In genomic region chr11:72658989-72659640, GRCh38 we compare ENCODE assay signal across 24 cellular contexts. TPM values are rescaled to one million over a fixed set of nuclear protein-coding genes. Genes with fewer than 3 reads are reported as not detected.
A peak's percentile ranks its signal among the peaks of the same experiment; 100 is the strongest.
DNase-seq lines count a peak whose midpoint lies in the region; ATAC-seq, FAIRE-seq and TF ChIP-seq lines count a peak whose summit lies in the region.
"Had no signal": no experiment of that assay in that cellular context is flagged by ENCODE, and none has a peak within 500 bp of the region (broad histone marks: within the 10 kb centered on the region; RNA-seq: fewer than 3 reads in every experiment).

No MANE protein-coding gene starts in this region.

- TF ChIP-seq CTCF in K562 (IDR thresholded peaks at IDR 0.05 in 2 of 3, conservative IDR thresholded peaks at IDR 0.05 in 1 of 3; ENCODE audit: insufficient read depth in 2 of 3, low read depth in 1 of 3, low read length in 3 of 3): no peak

- H2BK15ac ChIP-seq in neuronal stem cell (ENCODE audit: low read length): no peak overlapping the region

- no TSS peak for BruUV-seq in K562 (replicated peaks; lab: Mats Ljungman, UMichigan)

- H3K14ac ChIP-seq in neuronal stem cell (ENCODE audit: low read length): no peak overlapping the region

- no peak overlapping the region for H2BK12ac ChIP-seq in neuronal stem cell (ENCODE audit: low read length)

- TF ChIP-seq RAD21 in K562 (CRISPR knock-in tag; conservative IDR thresholded peaks at IDR 0.05 in 1 of 2, IDR thresholded peaks at IDR 0.05 in 1 of 2): no peak

- POLR2A ChIA-PET in K562 (lab: Yijun Ruan, JAX): interaction anchor here (0.8 kb wide), 1 partner anchor 9 kb away, joined by 3 read pairs; no protein-coding TSS in a partner anchor

- TF ChIP-seq POLR2A in K562 (conservative IDR thresholded peaks at IDR 0.05): no peak

- H2BK5ac ChIP-seq in neuronal stem cell (ENCODE audit: low read length): no peak overlapping the region

- H4K20me1 ChIP-seq in K562 (replicated peaks; ENCODE audit: control insufficient read depth, insufficient read depth, low read length): peaks cover 11% of the 10 kb centered on the region
- H4K20me1 ChIP-seq: BLaER1 had no signal

- H3K79me2 ChIP-seq in K562 (ENCODE audit: control insufficient read depth, insufficient read depth, low read length): no peaks in the 10 kb centered on the region

- no peak overlapping the region for H2AK5ac ChIP-seq in neuronal stem cell (ENCODE audit: low read depth, low read length)

- no peak overlapping the region for H4K91ac ChIP-seq in neuronal stem cell (ENCODE audit: low read depth, low read length, poor library complexity)

- H3K4me3 ChIP-seq in K562 (no peak overlapping the region), neuronal stem cell (ENCODE audit: low read length in 2 of 2) (no peak overlapping the region)
- H3K4me3 ChIP-seq: BLaER1 had no signal

- H2AFZ ChIP-seq in K562 (ENCODE audit: low read depth, low read length): no peak overlapping the region
- no peak overlapping the region for H2AFZ ChIP-seq in neuronal stem cell (ENCODE audit: low read length)

- H3K27ac ChIP-seq in K562 (ENCODE audit: extremely low read depth, low read depth, low read length) (no peak overlapping the region), neuronal stem cell (replicated peaks; ENCODE audit: low read length) (no peak overlapping the region)
- H3K27ac ChIP-seq: BLaER1 had no signal

- no peak for TF ChIP-seq EP300 in K562 (IDR thresholded peaks at IDR 0.05; ENCODE audit: low read length)

- H3K4me1 ChIP-seq in K562 (replicated peaks in 1 of 2; ENCODE audit: control insufficient read depth in 2 of 2, insufficient read depth in 2 of 2, low read length in 2 of 2): peaks cover 0 to 9% of the 10 kb centered on the region in 2 experiments; a peak in 2 of 5 replicates
- H3K4me1 ChIP-seq in neuronal stem cell (ENCODE audit: control insufficient read depth in 2 of 2, insufficient read depth in 1 of 2, low read depth in 1 of 2, low read length in 2 of 2): peaks cover 9 to 10% of the 10 kb centered on the region in 2 donors

- FAIRE-seq in K562 (lab: Jason Lieb, UNC): no peak
- FAIRE-seq: A204.1, D721Med, G401.6, GM12891 had no signal

- in situ Hi-C loops in K562 (cut with MboI): no loop called here

- no peak overlapping the region for H3K4ac ChIP-seq in neuronal stem cell (ENCODE audit: low read length)

- H3K18ac ChIP-seq in neuronal stem cell (ENCODE audit: low read length): no peak overlapping the region

- no peak for ATAC-seq in K562
- no peak for ATAC-seq in GM18861 (IDR thresholded peaks at IDR 0.05; ENCODE audit: unreplicated experiment)
- no peak for ATAC-seq in esophagus mucosa
- no peak for ATAC-seq in HG02678 (IDR thresholded peaks at IDR 0.05; ENCODE audit: unreplicated experiment)

- H3K9ac ChIP-seq in K562 (ENCODE audit: insufficient read depth in 1 of 2, low read depth in 2 of 2, low read length in 2 of 2): no peak overlapping the region
- no peak overlapping the region for H3K9ac ChIP-seq in neuronal stem cell (ENCODE audit: low read depth, low read length, poor library complexity)
- H3K9ac ChIP-seq: BLaER1 had no signal

- H3K9me1 ChIP-seq in K562 (ENCODE audit: control insufficient read depth, insufficient read depth, low read length): no peaks in the 10 kb centered on the region

- intact Hi-C loops in K562 (cut with micrococcal nuclease) (no loop called here), head of caudate nucleus (cut with DNase I) (no loop called here)

- peaks cover 21 to 49% of the 10 kb centered on the region in 2 experiments for H3K27me3 ChIP-seq in K562 (ENCODE audit: control insufficient read depth in 2 of 2, insufficient read depth in 2 of 2, low read length in 2 of 2)
- peaks cover 0 to 43% (median 0%) of the 10 kb centered on the region in 3 experiments for H3K27me3 ChIP-seq in neuronal stem cell (ENCODE audit: control insufficient read depth in 3 of 3, insufficient read depth in 3 of 3, low read depth in 1 of 3, low read length in 3 of 3)
- H3K27me3 ChIP-seq: BE2C, BLaER1 had no signal

- no peaks in the 10 kb centered on the region for H3K9me3 ChIP-seq in K562 (replicated peaks; ENCODE audit: control insufficient read depth, insufficient read depth, low read depth, low read length)
- no peaks in the 10 kb centered on the region for H3K9me3 ChIP-seq in neuronal stem cell (replicated peaks in 1 of 2; ENCODE audit: control insufficient read depth in 2 of 2, insufficient read depth in 1 of 2, low read depth in 1 of 2, low read length in 2 of 2)
- H3K9me3 ChIP-seq: BE2C, BLaER1 had no signal

- no peak overlapping the region for H3K23ac ChIP-seq in neuronal stem cell (ENCODE audit: low read depth, low read length, poor library complexity)

- H3K4me2 ChIP-seq in K562 (ENCODE audit: insufficient read depth, low read length) (no peak overlapping the region), neuronal stem cell (ENCODE audit: insufficient read depth, low read length, poor library complexity, severe bottlenecking) (no peak overlapping the region)
- H3K4me2 ChIP-seq: BLaER1 had no signal

- no peak overlapping the region for H4K8ac ChIP-seq in neuronal stem cell (ENCODE audit: low read depth, low read length)

- no peaks in the 10 kb centered on the region for H3K36me3 ChIP-seq in K562 (ENCODE audit: control insufficient read depth, insufficient read depth, low read length)
- H3K36me3 ChIP-seq in neuronal stem cell (replicated peaks in 1 of 2; ENCODE audit: control insufficient read depth in 2 of 2, insufficient read depth in 2 of 2, low read length in 2 of 2): no peaks in the 10 kb centered on the region
- H3K36me3 ChIP-seq: BLaER1 had no signal

- no peaks in the 10 kb centered on the region for H3K79me1 ChIP-seq in neuronal stem cell (ENCODE audit: low read depth, low read length)

- H2BK120ac ChIP-seq in neuronal stem cell (ENCODE audit: low read depth, low read length): no peak overlapping the region

- DNase-seq in NCI-H69 (lab: John Stamatoyannopoulos, UW) (peak; percentile 66), K562 (ENCODE audit: extremely low read depth in 1 of 4, low spot score in 3 of 4) (no peak), head of caudate nucleus (peak in 32 of 42 donors; percentile 42 to 88 (median 66)), putamen (ENCODE audit: low spot score) (peak; percentile 85), neuronal stem cell (ENCODE audit: low spot score) (no peak)
- DNase-seq: 8988T; ACHN; BE2C; C1 segment of cervical spinal cord; Calu3; CD4-positive, alpha-beta memory T cell; CD4-positive, CD25-positive, alpha-beta regulatory T cell; CD8-positive, alpha-beta memory T cell; COR-L47; DMS79 treated with DMSO at 0.1 percent for 48 hours; GF-D8 had no signal

- WGBS in K562 (ENCODE audit: insufficient coverage, low coverage, missing lambda C conversion rate): 3% methylated on average over 9 of the region's 9 CpGs
- no CpG with 5 or more reads among the region's 9 CpGs for WGBS in neuronal stem cell (ENCODE audit: extremely low coverage in 2 of 2, insufficient read length in 2 of 2, insufficient replicate concordance in 1 of 2), 2 donors

- CTCF ChIA-PET in K562 (lab: Yijun Ruan, JAX; ENCODE audit: low intra/inter-chr PET ratio): no interaction called here

TF ChIP-seq in K562, 482 proteins besides CTCF, POLR2A, EP300 and RAD21:
- TF ChIP-seq FOXJ3 (CRISPR knock-in tag; IDR thresholded peaks at IDR 0.05): no peak
- TF ChIP-seq JUN (IDR thresholded peaks at IDR 0.05; ENCODE audit: borderline replicate concordance, low read depth, low read length): no peak
- TF ChIP-seq JUN (CRISPR knock-in tag; IDR thresholded peaks at IDR 0.05; ENCODE audit: borderline replicate concordance): no peak
- no peak for TF ChIP-seq ZNF695 (CRISPR knock-in tag; IDR thresholded peaks at IDR 0.05)
- TF ChIP-seq RBM17 (IDR thresholded peaks at IDR 0.05; ENCODE audit: borderline replicate concordance, low read depth, low read length): no peak
- TF ChIP-seq KLF10 (CRISPR knock-in tag; IDR thresholded peaks at IDR 0.05): no peak
- no peak for TF ChIP-seq WHSC1 (IDR thresholded peaks at IDR 0.05; ENCODE audit: low read length)
- TF ChIP-seq ZNF316 (IDR thresholded peaks at IDR 0.05): peak; percentile 11; the same call in 1 of the 2 replicates
- TF ChIP-seq, protein P1, sequence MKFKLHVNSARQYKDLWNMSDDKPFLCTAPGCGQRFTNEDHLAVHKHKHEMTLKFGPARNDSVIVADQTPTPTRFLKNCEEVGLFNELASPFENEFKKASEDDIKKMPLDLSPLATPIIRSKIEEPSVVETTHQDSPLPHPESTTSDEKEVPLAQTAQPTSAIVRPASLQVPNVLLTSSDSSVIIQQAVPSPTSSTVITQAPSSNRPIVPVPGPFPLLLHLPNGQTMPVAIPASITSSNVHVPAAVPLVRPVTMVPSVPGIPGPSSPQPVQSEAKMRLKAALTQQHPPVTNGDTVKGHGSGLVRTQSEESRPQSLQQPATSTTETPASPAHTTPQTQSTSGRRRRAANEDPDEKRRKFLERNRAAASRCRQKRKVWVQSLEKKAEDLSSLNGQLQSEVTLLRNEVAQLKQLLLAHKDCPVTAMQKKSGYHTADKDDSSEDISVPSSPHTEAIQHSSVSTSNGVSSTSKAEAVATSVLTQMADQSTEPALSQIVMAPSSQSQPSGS (CRISPR knock-in tag; IDR thresholded peaks at IDR 0.05): no peak

RNA-seq across cellular contexts. Expression of gene PDE2A, which starts 15.1 kb away (rescaled TPM):
- 33.8 and 109 TPM in 2 replicates for total RNA-seq in K562 (2011; cell fraction: chromatin; rRNA removed; ENCODE audit: low replicate concordance)
- 31.6 and 45.0 TPM in 2 replicates for total RNA-seq in K562 (2011; cell fraction: nucleolus; rRNA removed)
- 31.0 and 37.9 TPM in 2 replicates for total RNA-seq in K562 (2011; cell fraction: nucleoplasm; rRNA removed)
- total RNA-seq in K562 (2014; rRNA removed) (0.45 and 1.6 TPM in 2 replicates), K562 (2014; rRNA removed; fragmentation: Illumina TruSeq; extraction: Trizol) (0.47 and 1.4 TPM in 2 replicates), K562 (2015; rRNA removed; fragmentation: Illumina TruSeq; extraction: Trizol) (0.07 and 0.11 TPM in 2 replicates), K562 (2021) (1.1 and 3.4 TPM in 2 replicates), esophagus mucosa (6.0 TPM)
- polyA plus RNA-seq in K562 (2011; rRNA removed) (4.3 and 15.2 TPM in 2 replicates), K562 (2014; fragmentation: Illumina TruSeq; extraction: Trizol) (1.3 and 2.2 TPM in 2 replicates), K562 (2014; fragmentation: Nextera tagmentation; extraction: Ambion mirVana) (under 1 TPM in 1 of 2 experiments, not detected in 1; 0.21 TPM), K562 (2014; rRNA removed) (1.0 and 1.6 TPM in 2 replicates)
- polyA plus RNA-seq in K562 (2011; cell fraction: cytosol; rRNA removed): 3.3 and 12.5 TPM in 2 replicates
- polyA plus RNA-seq in K562 (2011; cell fraction: nucleus; rRNA removed): 25.6 and 137 TPM in 2 replicates
- 1.4 and 2.1 TPM in 2 replicates for polyA plus RNA-seq in K562 (2012)
- 3.2 and 18.9 TPM in 2 replicates for polyA minus RNA-seq in K562 (2011; rRNA and poly(A)+ RNA removed)
- 1.7 and 6.5 TPM in 2 replicates for polyA minus RNA-seq in K562 (2011; cell fraction: cytosol; rRNA and poly(A)+ RNA removed)
- polyA minus RNA-seq in K562 (2011; cell fraction: nucleus; rRNA and poly(A)+ RNA removed): 15.6 and 36.5 TPM in 2 replicates
- polyA plus RNA-seq in neuronal stem cell (2013, experiment 1 of 2): 1.7 TPM
- 1.7 TPM for polyA plus RNA-seq in neuronal stem cell (2013, experiment 2 of 2)
- polyA plus RNA-seq: CD4-positive, CD25-positive, alpha-beta regulatory T cell had no signal

Comparison
In these comparisons a context has a peak if more than half of its experiments do, and no peak if none do; other contexts are left out.
1. DNase-seq: peak in NCI-H69 (single experiment), head of caudate nucleus (32 of 42) and putamen (single experiment); none in K562 (0 of 4) and neuronal stem cell (single experiment).